25 cellular contexts compared by ENCODE assay signal in the genomic region with DNA sequence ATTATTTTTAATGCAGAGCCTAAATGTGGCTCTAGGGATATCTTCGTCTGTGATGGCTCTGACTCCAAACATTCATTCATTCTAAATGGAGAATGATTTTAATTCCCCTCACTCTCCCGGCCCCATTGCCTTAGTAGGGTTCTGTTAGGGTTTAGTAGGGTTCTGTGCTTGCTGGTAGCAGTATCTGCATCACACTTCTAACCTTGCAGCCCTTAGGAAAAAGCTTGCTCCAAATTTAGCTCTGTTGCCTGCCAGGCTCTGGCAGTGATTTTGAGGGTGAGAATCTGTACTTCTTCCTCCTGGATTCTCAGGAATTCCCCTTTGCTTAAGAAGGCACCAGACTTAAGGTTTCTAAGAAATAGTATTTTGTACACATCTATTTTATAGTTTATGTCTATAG. TPM values are rescaled to one million over a fixed set of nuclear protein-coding genes. Genes with fewer than 3 reads are reported as not detected.
A peak's percentile ranks its signal among the peaks of the same experiment; 100 is the strongest.
DNase-seq lines count a peak whose midpoint lies in the region; ATAC-seq and TF ChIP-seq lines count a peak whose summit lies in the region.
"Had no signal": no experiment of that assay in that cellular context is flagged by ENCODE, and none has a peak within 500 bp of the region (broad histone marks: within the 10 kb centered on the region; RNA-seq: fewer than 3 reads in every experiment).

No MANE protein-coding gene starts in this region.

- H3K27ac ChIP-seq in heart left ventricle (peak overlapping the region in 11 of 12 donors; percentile 34 to 81 (median 67)), stomach smooth muscle (ENCODE audit: low read length) (peak overlapping the region; percentile 37)
- H3K27ac ChIP-seq: RWPE1, stomach, transverse colon had no signal

- H3K36me3 ChIP-seq in adipocyte (ENCODE audit: control insufficient read depth, insufficient read depth, low read length, severe bottlenecking), result no peaks in the 10 kb centered on the region
- H3K36me3 ChIP-seq in heart left ventricle, result no peaks in the 10 kb centered on the region
- no peaks in the 10 kb centered on the region for H3K36me3 ChIP-seq in stomach smooth muscle (ENCODE audit: control insufficient read depth in 2 of 2, insufficient read depth in 2 of 2, low read length in 2 of 2)
- H3K36me3 ChIP-seq: stomach, transverse colon had no signal

- H3K4me3 ChIP-seq in adipocyte (ENCODE audit: low read length) (no peak overlapping the region), heart left ventricle (no peak overlapping the region), stomach smooth muscle (ENCODE audit: low read length in 2 of 2) (peak overlapping the region in 1 of 2 donors; percentile 14)
- H3K4me3 ChIP-seq: stomach, transverse colon had no signal

- intact Hi-C loops in heart left ventricle (cut with DNase I), result no loop called here

- DNase-seq in activated T-cell treated with anti-CD3 and anti-CD28 coated beads, Interleukin-2, amount 50 U/mL, for 72 hours, result no peak
- DNase-seq in activated T-cell treated with anti-CD3 and anti-CD28 coated beads for 4 hours (no peak), adipocyte (ENCODE audit: low read depth) (peak; percentile 29), heart left ventricle (peak in 1 of 5 donors; percentile 31), NCI-H748 treated with DMSO at 0.1 percent for 48 hours (lab: John Stamatoyannopoulos, UW) (no peak), SW480 (ENCODE audit: low spot score) (no peak)
- DNase-seq: activated CD4-positive, alpha-beta memory T cell treated with anti-CD3 and anti-CD28 coated beads, Interleukin-2, amount 10 ng/mL, durations not matched to agents 7 days and 5 days; activated naive CD4-positive, alpha-beta T cell treated with Interleukin-2 at 50 U/mL for 16 hours; activated T-cell treated with anti-CD3 and anti-CD28 coated beads, Interleukin-2, amount 50 U/mL, for 1 hour; amygdala; central memory CD4-positive, alpha-beta T cell; DMS153; GDM1; left colon; NCI-H1105; NCI-H2029 treated with DMSO at 0.1 percent for 48 hours; NCI-H2227 treated with DMSO at 0.1 percent for 48 hours; NCI-H69; stimulated activated CD4-positive, alpha-beta T cell treated with anti-CD3 and anti-CD28 coated beads, Interleukin-12 subunit alpha, Interleukin-12 subunit beta, amount 100 ng/mL, for 4 hours; stomach; T-helper 9 cell; transverse colon had no signal

- no peak for TF ChIP-seq CTCF in heart left ventricle (IDR thresholded peaks at IDR 0.05)

- H3K4me1 ChIP-seq in adipocyte (ENCODE audit: control insufficient read depth, insufficient read depth, low read length), result peaks cover 28% of the 10 kb centered on the region
- peaks cover 0 to 50% (median 27%) of the 10 kb centered on the region in 12 donors for H3K4me1 ChIP-seq in heart left ventricle
- peaks cover 23% of the 10 kb centered on the region for H3K4me1 ChIP-seq in stomach smooth muscle (ENCODE audit: control insufficient read depth, insufficient read depth, low read length)

- no peaks in the 10 kb centered on the region for H3K9me3 ChIP-seq in adipocyte (ENCODE audit: control insufficient read depth, low read length)
- no peaks in the 10 kb centered on the region for H3K9me3 ChIP-seq in heart left ventricle
- no peaks in the 10 kb centered on the region for H3K9me3 ChIP-seq in stomach smooth muscle (ENCODE audit: control insufficient read depth in 2 of 2, low read length in 2 of 2)
- H3K9me3 ChIP-seq: stomach, transverse colon had no signal

- no peaks in the 10 kb centered on the region for H3K36me3 Mint-ChIP-seq in activated T-cell treated with anti-CD3 and anti-CD28 coated beads, Interleukin-2, amount 50 U/mL, for 72 hours (ENCODE audit: insufficient read depth in 2 of 2)

- peaks cover 14% of the 10 kb centered on the region for H3K4me1 Mint-ChIP-seq in activated T-cell treated with anti-CD3 and anti-CD28 coated beads, Interleukin-2, amount 50 U/mL, for 72 hours (ENCODE audit: low read depth)

- ATAC-seq in activated T-cell treated with anti-CD3 and anti-CD28 coated beads, Interleukin-2, amount 50 U/mL, for 72 hours (replicated peaks in 1 of 2), result no peak
- ATAC-seq in heart left ventricle, result peak; percentile 50 to 80 (median 67)
- no peak for ATAC-seq in GM21576 (IDR thresholded peaks at IDR 0.05; ENCODE audit: unreplicated experiment)
- ATAC-seq: left colon had no signal

- WGBS in heart left ventricle, 4 donors, result 31 to 37% (median 32%) methylated on average over 2 of the region's 2 CpGs

- H3K27me3 Mint-ChIP-seq in activated T-cell treated with anti-CD3 and anti-CD28 coated beads, Interleukin-2, amount 50 U/mL, for 72 hours (ENCODE audit: low read depth), result no peaks in the 10 kb centered on the region
- H3K27me3 Mint-ChIP-seq: activated CD4-positive, alpha-beta memory T cell treated with anti-CD3 and anti-CD28 coated beads, Interleukin-2, amount 10 ng/mL, durations not matched to agents 7 days and 5 days had no signal

- H3K27me3 ChIP-seq in adipocyte (replicated peaks; ENCODE audit: control insufficient read depth, insufficient read depth, low read length) (no peaks in the 10 kb centered on the region), heart left ventricle (no peaks in the 10 kb centered on the region), stomach smooth muscle (ENCODE audit: control insufficient read depth in 1 of 2, insufficient read depth in 2 of 2, low read length in 2 of 2) (no peaks in the 10 kb centered on the region)
- H3K27me3 ChIP-seq: stomach, transverse colon had no signal

- no peak for TF ChIP-seq POLR2A in heart left ventricle (IDR thresholded peaks at IDR 0.05)

- H3K27ac Mint-ChIP-seq in activated T-cell treated with anti-CD3 and anti-CD28 coated beads, Interleukin-2, amount 50 U/mL, for 72 hours, result peak overlapping the region; percentile 61
- H3K27ac Mint-ChIP-seq: activated CD4-positive, alpha-beta memory T cell treated with anti-CD3 and anti-CD28 coated beads, Interleukin-2, amount 10 ng/mL, durations not matched to agents 7 days and 5 days had no signal

- peak overlapping the region; percentile 4 to 14 for H3K4me3 Mint-ChIP-seq in activated T-cell treated with anti-CD3 and anti-CD28 coated beads, Interleukin-2, amount 50 U/mL, for 72 hours
- H3K4me3 Mint-ChIP-seq: activated CD4-positive, alpha-beta memory T cell treated with anti-CD3 and anti-CD28 coated beads, Interleukin-2, amount 10 ng/mL, durations not matched to agents 7 days and 5 days had no signal

- no peaks in the 10 kb centered on the region for H3K9me3 Mint-ChIP-seq in activated T-cell treated with anti-CD3 and anti-CD28 coated beads, Interleukin-2, amount 50 U/mL, for 72 hours
- H3K9me3 Mint-ChIP-seq: activated CD4-positive, alpha-beta memory T cell treated with anti-CD3 and anti-CD28 coated beads, Interleukin-2, amount 10 ng/mL, durations not matched to agents 7 days and 5 days had no signal

- no peak overlapping the region for H3K9ac ChIP-seq in adipocyte (ENCODE audit: low read length)
- H3K9ac ChIP-seq in stomach smooth muscle (ENCODE audit: low read length in 2 of 2), result no peak overlapping the region

RNA-seq across cellular contexts. Expression of a gene that starts 14.6 kb away (rescaled TPM):
- 1 to 10 TPM; 2.6 to 3.0 TPM for total RNA-seq in activated T-cell treated with anti-CD3 and anti-CD28 coated beads, Interleukin-2, amount 50 U/mL, for 72 hours
- total RNA-seq in heart left ventricle, result 10 to 100 TPM in 8 of 9 donors, 1 to 10 TPM in 1; 9.5 to 27.2 (median 20.9) TPM
- polyA plus RNA-seq in heart left ventricle, result 1 to 10 TPM; 5.5 to 5.7 TPM

RNA-seq across cellular contexts. Expression of a gene that starts 52.7 kb away (rescaled TPM):
- 10 to 100 TPM; 86.3 to 89.5 TPM for total RNA-seq in activated T-cell treated with anti-CD3 and anti-CD28 coated beads, Interleukin-2, amount 50 U/mL, for 72 hours
- total RNA-seq in heart left ventricle, result 10 to 100 TPM; 24.6 to 88.1 (median 44.5) TPM
- polyA plus RNA-seq in heart left ventricle, result 10 to 100 TPM; 32.5 to 55.3 TPM

Comparison
In these comparisons a context has a peak if more than half of its experiments do, and no peak if none do; other contexts are left out.
1. ATAC-seq: peak in heart left ventricle (4 of 4); none in activated T-cell treated with anti-CD3 and anti-CD28 coated beads, Interleukin-2, amount 50 U/mL, for 72 hours (0 of 2) and GM21576 (single experiment).